Comparison of ENCODE assay signal across 23 cellular contexts in genomic region chr4:177282284-177282683, GRCh38. TPM values are rescaled to one million over a fixed set of nuclear protein-coding genes. Genes with fewer than 3 reads are reported as not detected.
"Had no signal": no experiment of that assay in that cellular context is flagged by ENCODE, and none has a peak within 500 bp of the region (broad histone marks: within the 10 kb centered on the region; RNA-seq: fewer than 3 reads in every experiment).

No MANE protein-coding gene starts in this region.

- H3K36me3 Mint-ChIP-seq: naive thymus-derived CD8-positive, alpha-beta T cell; stimulated activated effector memory CD8-positive, alpha-beta T cell treated with anti-CD3 and anti-CD28 coated beads, Interleukin-12 subunit alpha, Interleukin-12 subunit beta, amount 100 ng/mL, for 72 hours had no signal

- H3K27ac Mint-ChIP-seq: naive thymus-derived CD8-positive, alpha-beta T cell; stimulated activated effector memory CD8-positive, alpha-beta T cell treated with anti-CD3 and anti-CD28 coated beads, Interleukin-12 subunit alpha, Interleukin-12 subunit beta, amount 100 ng/mL, for 72 hours; stimulated activated naive CD8-positive, alpha-beta T cell treated with anti-CD3 and anti-CD28 coated beads, Interleukin-15, Interleukin-2, amounts not matched to agents 100 ng/mL and 50 ng/mL, for 24 hours had no signal

- H3K9me3 Mint-ChIP-seq: naive thymus-derived CD8-positive, alpha-beta T cell; nephron; stimulated activated effector memory CD8-positive, alpha-beta T cell treated with anti-CD3 and anti-CD28 coated beads, Interleukin-12 subunit alpha, Interleukin-12 subunit beta, amount 100 ng/mL, for 72 hours had no signal

- ATAC-seq: naive thymus-derived CD8-positive, alpha-beta T cell; stimulated activated effector memory CD8-positive, alpha-beta T cell treated with anti-CD3 and anti-CD28 coated beads, Interleukin-12 subunit alpha, Interleukin-12 subunit beta, amount 100 ng/mL, for 72 hours had no signal

- DNase-seq: islet precursor cell; left ventricle myocardium superior; lower lobe of right lung; mammary epithelial cell; naive thymus-derived CD8-positive, alpha-beta T cell; nucleus accumbens; pancreas; posterior cingulate gyrus; retina; spleen; stimulated activated CD4-positive, alpha-beta T cell treated with anti-CD3 and anti-CD28 coated beads, Interleukin-4, amount 100 ng/mL, for 24 hours; stimulated activated naive CD4-positive, alpha-beta T cell; tibial artery; trophoblast cell; upper lobe of right lung had no signal

- H3K4me3 ChIP-seq: hepatocyte, lower lobe of right lung, pancreas, prostate gland, skin epidermis, spleen, suprapubic skin, thoracic aorta, tibial artery, upper lobe of right lung had no signal

RNA-seq across cellular contexts. Expression of gene NEIL3, which starts 27.4 kb away (rescaled TPM):
- total RNA-seq: naive thymus-derived CD8-positive, alpha-beta T cell; thoracic aorta had no signal
